15 cellular contexts compared by ENCODE assay signal in the genomic region with DNA sequence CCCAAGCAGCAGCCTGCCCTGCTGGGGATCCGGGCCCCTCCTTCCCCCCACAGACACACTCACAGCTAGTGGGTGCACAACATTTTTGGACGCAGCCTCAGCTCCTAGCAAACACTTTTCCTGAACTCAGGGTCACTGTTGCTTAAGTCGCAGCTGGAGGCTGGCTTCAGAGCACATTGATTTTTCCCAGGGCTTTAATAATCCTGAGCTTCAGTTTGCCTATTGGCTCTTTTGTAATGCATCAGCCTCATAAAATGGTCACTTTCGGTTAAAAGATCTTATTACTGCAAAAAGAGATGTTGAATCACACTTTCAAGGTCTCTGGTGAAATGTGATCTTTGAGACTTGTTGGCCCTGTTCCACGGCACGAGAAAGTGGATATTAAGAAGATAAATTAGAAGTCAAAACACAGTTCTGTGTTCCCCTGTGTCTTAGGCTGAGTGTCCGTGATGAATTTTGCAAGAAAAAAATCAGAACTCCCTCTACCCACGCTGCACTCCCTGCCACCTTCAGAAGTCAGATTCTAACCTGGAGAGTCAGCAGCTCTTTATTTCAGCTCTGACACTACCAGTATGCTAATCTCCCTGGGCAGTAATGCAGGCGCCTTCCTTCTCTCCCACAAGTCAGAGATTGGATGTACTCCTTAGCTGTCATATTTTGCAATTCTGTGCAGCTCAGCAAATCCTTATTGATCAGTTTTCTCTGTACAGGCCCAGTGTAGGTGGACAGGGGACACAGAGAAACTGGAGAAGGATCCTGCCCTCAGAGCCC.
DNase-seq lines count a peak whose midpoint lies in the region; ATAC-seq and TF ChIP-seq lines count a peak whose summit lies in the region.
"Had no signal": no experiment of that assay in that cellular context is flagged by ENCODE, and none has a peak within 500 bp of the region (broad histone marks: within the 10 kb centered on the region; RNA-seq: fewer than 3 reads in every experiment).

No MANE protein-coding gene starts in this region.

- in situ Hi-C loops in GM13976 (cut with MboI; ENCODE audit: low sequenced_read_pairs, unreplicated experiment) = no loop called here

- H3K4me3 ChIP-seq in choroid plexus epithelial cell (ENCODE audit: low read depth, low read length) = no peak overlapping the region

- TF ChIP-seq CTCF in choroid plexus epithelial cell (conservative IDR thresholded peaks at IDR 0.05; ENCODE audit: low read depth, low read length) (peak; percentile 12), GM13976 (IDR thresholded peaks at IDR 0.05; ENCODE audit: borderline replicate concordance, control extremely low read depth, extremely low read depth, insufficient read depth, missing control alignments) (no peak)

- DNase-seq in left ventricle myocardium superior = no peak
- no peak for DNase-seq in cardiac septum (ENCODE audit: low spot score)
- DNase-seq in choroid plexus epithelial cell (ENCODE audit: low read depth) = peak; percentile 97
- peak; percentile 28 for DNase-seq in mucosa of gallbladder (ENCODE audit: low spot score)
- no peak for DNase-seq in GM13976 (ENCODE audit: low spot score)
- DNase-seq in activated naive CD4-positive, alpha-beta T cell (lab: John Stamatoyannopoulos, UW) = no peak
- no peak for DNase-seq in COR-L47 (lab: John Stamatoyannopoulos, UW)
- DNase-seq in NCI-H1436 (lab: John Stamatoyannopoulos, UW) = no peak
- DNase-seq: AML-193, caudate nucleus, GDM1, GOT3, mammary epithelial cell, MM.1S, NCI-H446 had no signal

- peak; percentile 58 for ATAC-seq in left ventricle myocardium superior

- intact Hi-C loops in left ventricle myocardium superior (cut with micrococcal nuclease) = no loop called here
- intact Hi-C loops in cardiac septum (cut with DNase I) = no loop called here

Comparison
In these comparisons a context has a peak if more than half of its experiments do, and no peak if none do; other contexts are left out.
1. DNase-seq: peak in choroid plexus epithelial cell (single experiment) and mucosa of gallbladder (single experiment); none in left ventricle myocardium superior (single experiment), cardiac septum (single experiment), GM13976 (single experiment), activated naive CD4-positive, alpha-beta T cell (0 of 4), COR-L47 (single experiment) and NCI-H1436 (single experiment).